Comparison of ENCODE assay signal across 28 cellular contexts in the genomic region with DNA sequence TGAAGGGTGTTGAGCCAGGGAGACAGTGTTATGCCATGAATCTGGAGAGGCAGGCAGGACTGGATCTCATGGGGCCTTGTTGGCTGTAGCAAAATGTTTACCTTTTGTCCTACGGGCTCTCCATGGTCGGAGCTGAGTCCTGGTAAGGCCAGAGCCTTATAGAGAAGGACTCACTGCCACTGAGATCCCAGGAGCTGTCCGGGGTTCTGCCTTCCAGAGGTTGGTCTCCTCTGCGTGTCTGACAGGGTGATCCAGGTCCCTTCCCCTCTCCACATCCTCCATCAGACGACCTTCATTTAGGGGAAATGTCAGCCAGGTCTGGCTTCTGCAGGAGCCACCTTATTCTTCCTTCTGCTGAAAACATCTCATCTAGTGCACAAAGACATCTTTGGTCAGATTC.
"Had no signal": no experiment of that assay in that cellular context is flagged by ENCODE, and none has a peak within 500 bp of the region (broad histone marks: within the 10 kb centered on the region; RNA-seq: fewer than 3 reads in every experiment).

No MANE protein-coding gene starts in this region.

- H3K4me3 ChIP-seq: gastrocnemius medialis, hepatocyte, pancreas, psoas muscle, right atrium auricular region, tibial nerve had no signal

- H3K36me3 ChIP-seq: gastrocnemius medialis, pancreas, right atrium auricular region, tibial nerve, WERI-Rb-1 had no signal

- H3K4me1 Mint-ChIP-seq: activated naive CD4-positive, alpha-beta T cell treated with anti-CD3 and anti-CD28 coated beads, Interleukin-2, amount 50 U/mL, for 24 hours; activated T-helper 17 cell treated with anti-CD3 and anti-CD28 coated beads, Interleukin-2, amount 50 U/mL, for 72 hours; immature natural killer cell; mesothelial cell of epicardium; naive B cell; T-helper 17 cell had no signal

- H3K4me3 Mint-ChIP-seq: activated CD8-positive, alpha-beta T cell treated with anti-CD3 and anti-CD28 coated beads for 36 hours; activated naive CD4-positive, alpha-beta T cell treated with anti-CD3 and anti-CD28 coated beads, Interleukin-2, amount 50 U/mL, for 24 hours; activated T-cell treated with anti-CD3 and anti-CD28 coated beads, Interleukin-2, amount 50 U/mL, for 4 hours; activated T-helper 17 cell treated with anti-CD3 and anti-CD28 coated beads, Interleukin-2, amount 50 U/mL, for 72 hours; immature natural killer cell; mesothelial cell of epicardium; T-helper 17 cell had no signal

- DNase-seq: activated CD4-positive, alpha-beta T cell treated with anti-CD3 and anti-CD28 coated beads for 1 hour; activated CD4-positive, alpha-beta T cell treated with anti-CD3 and anti-CD28 coated beads, Interleukin-2, amount 50 U/mL, for 1 hour; activated CD8-positive, alpha-beta T cell treated with anti-CD3 and anti-CD28 coated beads for 36 hours; activated T-cell treated with anti-CD3 and anti-CD28 coated beads, Interleukin-2, amount 50 U/mL, for 4 hours; effector CD8-positive, alpha-beta T cell; erythroblast; gastrocnemius medialis; glutamatergic neuron; immature natural killer cell; kidney; left colon; naive B cell; nucleus accumbens; pancreas; psoas muscle; stimulated activated CD4-positive, alpha-beta T cell treated with anti-CD3 and anti-CD28 coated beads, Interleukin-15, amount 100 ng/mL, for 24 hours; stimulated activated naive CD4-positive, alpha-beta T cell treated with Interleukin-2 at 50 U/mL for 16 hours; T-helper 17 cell; T1000; WERI-Rb-1 had no signal

- H3K9me3 ChIP-seq: gastrocnemius medialis, pancreas, psoas muscle, right atrium auricular region, tibial nerve had no signal

- H3K79me2 ChIP-seq: hepatocyte had no signal

- H3K27ac ChIP-seq: gastrocnemius medialis, hepatocyte, pancreas, psoas muscle, right atrium auricular region, tibial nerve, WERI-Rb-1 had no signal

- H3K27me3 Mint-ChIP-seq: activated CD8-positive, alpha-beta T cell treated with anti-CD3 and anti-CD28 coated beads for 36 hours; activated naive CD4-positive, alpha-beta T cell treated with anti-CD3 and anti-CD28 coated beads, Interleukin-2, amount 50 U/mL, for 24 hours; activated T-helper 17 cell treated with anti-CD3 and anti-CD28 coated beads, Interleukin-2, amount 50 U/mL, for 72 hours; naive B cell; T-helper 17 cell had no signal

- H3K36me3 Mint-ChIP-seq: activated naive CD4-positive, alpha-beta T cell treated with anti-CD3 and anti-CD28 coated beads, Interleukin-2, amount 50 U/mL, for 24 hours; immature natural killer cell; mesothelial cell of epicardium; naive B cell had no signal

- ATAC-seq: activated CD8-positive, alpha-beta T cell treated with anti-CD3 and anti-CD28 coated beads for 36 hours; activated T-cell treated with anti-CD3 and anti-CD28 coated beads, Interleukin-2, amount 50 U/mL, for 4 hours; activated T-helper 17 cell treated with anti-CD3 and anti-CD28 coated beads, Interleukin-2, amount 50 U/mL, for 72 hours; gastrocnemius medialis; left colon; pancreas; psoas muscle; T-helper 17 cell had no signal

- H3K27ac Mint-ChIP-seq: activated CD8-positive, alpha-beta T cell treated with anti-CD3 and anti-CD28 coated beads for 36 hours; activated naive CD4-positive, alpha-beta T cell treated with anti-CD3 and anti-CD28 coated beads, Interleukin-2, amount 50 U/mL, for 24 hours; activated T-helper 17 cell treated with anti-CD3 and anti-CD28 coated beads, Interleukin-2, amount 50 U/mL, for 72 hours; immature natural killer cell; mesothelial cell of epicardium; T-helper 17 cell had no signal

- H3K4me2 ChIP-seq: hepatocyte had no signal

- H3K4me1 ChIP-seq: gastrocnemius medialis, pancreas, psoas muscle, right atrium auricular region, tibial nerve had no signal

- H2AFZ ChIP-seq: hepatocyte had no signal

- H3K9me3 Mint-ChIP-seq: activated CD8-positive, alpha-beta T cell treated with anti-CD3 and anti-CD28 coated beads for 36 hours; activated naive CD4-positive, alpha-beta T cell treated with anti-CD3 and anti-CD28 coated beads, Interleukin-2, amount 50 U/mL, for 24 hours; activated T-cell treated with anti-CD3 and anti-CD28 coated beads, Interleukin-2, amount 50 U/mL, for 4 hours; activated T-helper 17 cell treated with anti-CD3 and anti-CD28 coated beads, Interleukin-2, amount 50 U/mL, for 72 hours; mesothelial cell of epicardium had no signal

- H3K27me3 ChIP-seq: gastrocnemius medialis, pancreas, right atrium auricular region, tibial nerve had no signal

- FAIRE-seq: bronchial epithelial cell, colon, kidney, pancreas had no signal
